8 cellular contexts compared by ENCODE assay signal in the genomic region with DNA sequence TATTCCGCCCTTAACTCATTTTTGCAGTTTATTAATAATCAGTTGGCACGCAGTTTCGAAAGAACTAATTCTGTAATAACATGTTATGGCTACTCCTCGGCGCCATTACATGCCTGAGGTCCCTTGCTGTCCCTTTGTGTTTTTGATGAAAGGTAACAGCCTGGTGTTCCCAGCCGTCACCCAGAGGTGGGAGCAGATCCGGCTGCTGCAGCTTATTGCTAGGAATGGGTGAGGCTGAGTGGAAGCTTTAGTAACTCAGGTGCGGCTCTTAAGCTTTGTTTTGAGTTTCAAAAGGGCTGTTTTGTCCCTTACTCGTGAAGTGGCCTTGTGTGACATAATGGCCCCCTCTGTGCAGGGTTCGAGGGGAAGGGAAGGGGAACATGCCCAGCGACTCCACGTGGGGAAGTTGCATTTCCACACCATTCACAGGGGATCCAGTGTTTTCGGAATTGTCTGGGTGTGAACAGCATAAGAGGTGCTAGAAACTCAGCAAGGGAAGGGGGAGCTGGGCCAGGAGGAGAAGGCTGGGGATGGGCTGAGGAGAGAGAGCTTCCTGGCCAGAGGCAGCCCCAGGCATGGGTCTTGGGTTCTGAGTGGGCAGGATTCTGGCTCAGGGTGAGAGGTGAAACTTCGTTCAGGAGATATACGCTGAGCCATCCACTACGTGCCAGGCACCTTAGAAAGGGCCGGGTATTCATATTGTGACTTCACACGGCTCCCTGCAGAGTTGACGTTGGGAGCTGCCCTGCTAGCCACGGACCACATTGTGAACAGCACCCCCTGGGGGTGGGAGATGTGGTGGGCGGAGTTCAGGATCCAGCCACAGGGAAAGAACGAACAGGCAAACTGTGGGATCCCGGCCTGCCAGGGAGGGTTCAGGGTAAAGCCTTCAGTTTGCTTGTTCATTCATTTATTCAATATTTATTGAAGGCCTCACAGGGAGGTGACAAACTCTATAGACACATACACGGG.
A peak's percentile ranks its signal among the peaks of the same experiment; 100 is the strongest.
DNase-seq lines count a peak whose midpoint lies in the region; ATAC-seq and TF ChIP-seq lines count a peak whose summit lies in the region.

No MANE protein-coding gene starts in this region.

- no peak for DNase-seq in GM12864 (ENCODE audit: low read depth)
- DNase-seq in MG63: peak; percentile 13
- peak; percentile 31 for DNase-seq in amniotic epithelial cell (ENCODE audit: low read depth)
- DNase-seq in islet precursor cell: peak; percentile 77
- DNase-seq in superior temporal gyrus (ENCODE audit: extremely low spot score): peak; percentile 74
- DNase-seq in HK-2 (ENCODE audit: unreplicated experiment): no peak

- H3K27me3 ChIP-seq in MG63: no peaks in the 10 kb centered on the region

- no peaks in the 10 kb centered on the region for H3K9me3 ChIP-seq in MG63

- ATAC-seq in GM19035 (IDR thresholded peaks at IDR 0.05; ENCODE audit: unreplicated experiment) (no peak), GM21529 (IDR thresholded peaks at IDR 0.05; ENCODE audit: unreplicated experiment) (no peak)

- no peaks in the 10 kb centered on the region for H3K36me3 ChIP-seq in MG63

- peak; percentile 40 for TF ChIP-seq CTCF in GM12864 (IDR thresholded peaks at IDR 0.05; ENCODE audit: low read depth, low read length, missing control alignments)

- H3K4me3 ChIP-seq in GM12864 (ENCODE audit: low read depth, low read length) (no peak overlapping the region), MG63 (no peak overlapping the region)

Comparison
In these comparisons a context has a peak if more than half of its experiments do, and no peak if none do; other contexts are left out.
1. DNase-seq: peak in MG63 (single experiment), amniotic epithelial cell (single experiment), islet precursor cell (single experiment) and superior temporal gyrus (single experiment); none in GM12864 (single experiment) and HK-2 (single experiment).